8 cellular contexts compared by ENCODE assay signal in the genomic region with DNA sequence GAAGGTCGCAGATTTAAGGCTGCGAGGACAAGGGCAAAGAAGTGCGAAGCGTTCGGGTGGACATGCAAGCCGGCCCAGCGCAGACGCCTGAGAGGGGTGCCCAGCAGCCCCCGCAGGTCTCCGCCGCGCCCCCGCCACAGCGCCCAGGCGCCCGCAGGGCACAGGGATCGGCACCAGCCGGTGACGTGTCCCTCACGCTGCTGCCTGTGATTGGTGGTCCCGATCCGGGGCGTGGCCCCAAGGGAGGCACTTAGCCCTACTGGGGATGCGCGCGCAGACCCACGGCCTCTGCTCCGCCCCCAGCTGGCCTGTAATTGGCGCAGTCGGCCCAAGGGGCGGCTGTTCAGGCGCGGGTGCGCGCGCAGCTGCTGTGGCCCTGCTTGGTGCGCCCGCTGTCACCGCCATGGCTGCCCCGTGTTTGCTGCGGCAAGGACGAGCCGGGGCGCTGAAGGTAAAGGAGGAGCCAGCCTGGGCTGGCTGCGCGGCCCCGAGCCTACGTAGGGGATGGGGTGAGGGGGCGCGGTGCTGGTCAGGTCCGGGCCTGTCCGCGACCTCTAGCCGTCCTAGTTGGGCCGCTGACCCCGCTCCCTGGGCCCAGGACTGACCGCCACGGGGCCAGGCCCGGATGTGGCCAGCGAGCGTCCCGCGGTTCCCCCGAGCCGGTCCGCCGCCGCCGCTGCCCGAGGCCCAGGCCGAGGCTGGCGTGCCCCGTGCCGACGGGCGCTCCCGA. TPM values are rescaled to one million over a fixed set of nuclear protein-coding genes. Genes with fewer than 3 reads are reported as not detected.
DNase-seq lines count a peak whose midpoint lies in the region; ATAC-seq and TF ChIP-seq lines count a peak whose summit lies in the region.

A gene (plus strand): TSS at position 379 of the 730 bp plus-strand sequence. CDS start 25 bp downstream, at position 404.

- H3K36me3 Mint-ChIP-seq in T-helper 1 cell treated with Interleukin-12 subunit alpha and Interleukin-12 subunit beta and Interleukin-4 antibody, amounts not matched to agents 30 μg/mL and 1 μg/mL, for 36 hours (ENCODE audit: low read depth): peaks cover 9% of the 10 kb centered on the region
- H3K36me3 Mint-ChIP-seq in progenitor cell of endocrine pancreas (ENCODE audit: insufficient read depth): peaks cover under 1% of the 10 kb centered on the region

- DNase-seq in GM13977 (ENCODE audit: low spot score) (peak; percentile 98), NCI-H1694 (lab: John Stamatoyannopoulos, UW) (peak; percentile 98), amniotic stem cell (lab: John Stamatoyannopoulos, UW) (peak; percentile 99), left cardiac atrium (peak; percentile 100), progenitor cell of endocrine pancreas (ENCODE audit: low spot score, unreplicated experiment) (peak; percentile 100), ureter (ENCODE audit: low spot score) (peak; percentile 100)

- peak within 1 kb of the TSS; percentile 93 for H3K27ac Mint-ChIP-seq in T-helper 1 cell treated with Interleukin-12 subunit alpha and Interleukin-12 subunit beta and Interleukin-4 antibody, amounts not matched to agents 30 μg/mL and 1 μg/mL, for 36 hours
- H3K27ac Mint-ChIP-seq in progenitor cell of endocrine pancreas: peak within 1 kb of the TSS; percentile 97

- intact Hi-C loops in left cardiac atrium (cut with DNase I): no loop called here

- TF ChIP-seq CTCF in GM13977 (IDR thresholded peaks at IDR 0.05; ENCODE audit: extremely low read depth, insufficient read depth, missing control alignments) (no peak), progenitor cell of endocrine pancreas (IDR thresholded peaks at IDR 0.05; ENCODE audit: unreplicated experiment) (no peak)

- no peaks in the 10 kb centered on the region for H3K9me3 Mint-ChIP-seq in T-helper 1 cell treated with Interleukin-12 subunit alpha and Interleukin-12 subunit beta and Interleukin-4 antibody, amounts not matched to agents 30 μg/mL and 1 μg/mL, for 36 hours
- H3K9me3 Mint-ChIP-seq in progenitor cell of endocrine pancreas (ENCODE audit: low read depth): no peaks in the 10 kb centered on the region

- peak; percentile 84 for ATAC-seq in HG02884 (IDR thresholded peaks at IDR 0.05; ENCODE audit: unreplicated experiment)
- peak; percentile 97 to 99 for ATAC-seq in left cardiac atrium

- H3K4me3 Mint-ChIP-seq in T-helper 1 cell treated with Interleukin-12 subunit alpha and Interleukin-12 subunit beta and Interleukin-4 antibody, amounts not matched to agents 30 μg/mL and 1 μg/mL, for 36 hours: peak within 1 kb of the TSS; percentile 85
- peak within 1 kb of the TSS; percentile 82 for H3K4me3 Mint-ChIP-seq in progenitor cell of endocrine pancreas (ENCODE audit: low read depth)

- no peaks in the 10 kb centered on the region for H3K27me3 Mint-ChIP-seq in T-helper 1 cell treated with Interleukin-12 subunit alpha and Interleukin-12 subunit beta and Interleukin-4 antibody, amounts not matched to agents 30 μg/mL and 1 μg/mL, for 36 hours (ENCODE audit: low read depth)
- H3K27me3 Mint-ChIP-seq in progenitor cell of endocrine pancreas: no peaks in the 10 kb centered on the region

- in situ Hi-C loops in GM13977 (cut with MboI; ENCODE audit: low pct_unique_long_range_greater_than_20kb, low sequenced_read_pairs, unreplicated experiment): no loop called here

- H3K4me1 Mint-ChIP-seq in T-helper 1 cell treated with Interleukin-12 subunit alpha and Interleukin-12 subunit beta and Interleukin-4 antibody, amounts not matched to agents 30 μg/mL and 1 μg/mL, for 36 hours (ENCODE audit: low read depth): peaks cover 12% of the 10 kb centered on the region
- H3K4me1 Mint-ChIP-seq in progenitor cell of endocrine pancreas (ENCODE audit: low read depth): peaks cover 5% of the 10 kb centered on the region

RNA-seq across cellular contexts. Expression of the gene that starts here (rescaled TPM):
- total RNA-seq in left cardiac atrium: 10 to 100 TPM; 46.4 to 49.7 TPM
- 31.2 and 34.1 TPM in 2 replicates for total RNA-seq in progenitor cell of endocrine pancreas
- 33.9 TPM for total RNA-seq in ureter

Comparison
In these comparisons a context has a peak if more than half of its experiments do, and no peak if none do; other contexts are left out.
1. Peak in every context shown above with its lines: DNase-seq and ATAC-seq.